Comparison of ENCODE assay signal across 13 cellular contexts in the genomic region with DNA sequence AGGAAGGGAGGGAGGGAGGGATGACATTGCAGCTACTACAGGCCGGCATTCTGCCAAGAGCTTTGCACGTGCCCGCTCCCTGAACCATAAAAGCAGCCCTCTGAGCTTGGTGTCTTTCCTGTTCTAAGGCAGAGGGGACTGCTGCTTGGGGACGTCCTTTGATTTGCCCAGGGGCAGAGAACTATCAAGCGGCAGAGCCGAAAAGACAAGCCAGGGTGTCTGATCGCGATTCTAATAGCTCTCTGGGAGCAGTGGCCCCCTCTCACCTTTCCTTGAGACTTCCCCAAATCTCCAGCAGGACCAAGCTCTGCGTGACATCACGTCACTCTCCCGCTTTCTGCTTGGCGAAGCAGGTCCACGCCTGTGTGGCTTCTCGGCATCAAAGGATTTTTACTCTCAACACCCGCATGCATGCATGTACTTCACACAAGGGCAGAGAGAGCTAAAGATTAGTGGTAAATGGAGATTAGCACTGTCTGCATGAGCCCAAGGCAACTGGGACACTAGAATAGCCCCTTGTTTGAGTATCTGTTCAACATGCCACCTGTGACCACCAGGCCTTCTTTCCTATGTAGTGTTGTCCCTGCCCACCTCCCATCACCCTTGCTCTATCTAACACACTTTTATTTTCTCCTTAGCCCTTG.
DNase-seq lines count a peak whose midpoint lies in the region; ATAC-seq and TF ChIP-seq lines count a peak whose summit lies in the region.
"Had no signal": no experiment of that assay in that cellular context is flagged by ENCODE, and none has a peak within 500 bp of the region (broad histone marks: within the 10 kb centered on the region; RNA-seq: fewer than 3 reads in every experiment).

No MANE protein-coding gene starts in this region.

- no peak overlapping the region for H2AK5ac ChIP-seq in mesenchymal stem cell (ENCODE audit: low read length, severe bottlenecking)

- H3K9me3 ChIP-seq in WERI-Rb-1 (ENCODE audit: severe bottlenecking): no peaks in the 10 kb centered on the region
- no peaks in the 10 kb centered on the region for H3K9me3 ChIP-seq in mesenchymal stem cell (ENCODE audit: control insufficient read depth, low read length)
- H3K9me3 ChIP-seq: upper lobe of left lung had no signal

- no peak overlapping the region for H2BK12ac ChIP-seq in mesenchymal stem cell (ENCODE audit: low read length in 2 of 2)

- ATAC-seq in Right ventricle myocardium superior (ENCODE audit: poor library complexity) (peak; percentile 78), GM18517 (IDR thresholded peaks at IDR 0.05; ENCODE audit: unreplicated experiment) (no peak)
- ATAC-seq: naive thymus-derived CD8-positive, alpha-beta T cell had no signal

- no peak overlapping the region for H2BK120ac ChIP-seq in mesenchymal stem cell (ENCODE audit: low read depth, low read length)

- H3K79me1 ChIP-seq in mesenchymal stem cell (replicated peaks; ENCODE audit: low read length, poor library complexity, severe bottlenecking): no peaks in the 10 kb centered on the region

- no peak overlapping the region for H2BK5ac ChIP-seq in mesenchymal stem cell (ENCODE audit: low read depth, low read length, poor library complexity, severe bottlenecking)

- no peak for TF ChIP-seq CTCF in WERI-Rb-1 (IDR thresholded peaks at IDR 0.05; ENCODE audit: low read depth, low read length)

- peak; percentile 77 for DNase-seq in Right ventricle myocardium superior
- DNase-seq in cardiac septum (ENCODE audit: low spot score): no peak
- peak; percentile 54 for DNase-seq in WERI-Rb-1
- DNase-seq in mesenchymal stem cell: no peak
- DNase-seq in GM03348 (ENCODE audit: low spot score): no peak
- DNase-seq in Kasumi-1 (lab: John Stamatoyannopoulos, UW): no peak
- no peak for DNase-seq in SW 1271 (lab: John Stamatoyannopoulos, UW)
- DNase-seq: activated T-cell treated with anti-CD3 and anti-CD28 coated beads, Interleukin-2, amount 50 U/mL, for 1 hour; naive thymus-derived CD8-positive, alpha-beta T cell; NCI-H1930; stimulated activated CD4-positive, alpha-beta T cell treated with anti-CD3 and anti-CD28 coated beads, Interleukin-2, amount 100 ng/mL, for 48 hours had no signal

- no peaks in the 10 kb centered on the region for H3K4me1 ChIP-seq in mesenchymal stem cell (ENCODE audit: control insufficient read depth, insufficient read depth, low read depth, low read length)

- H3K18ac ChIP-seq in mesenchymal stem cell (ENCODE audit: low read depth in 1 of 2, low read length in 2 of 2): no peak overlapping the region

- H3K27ac ChIP-seq in WERI-Rb-1 (peak overlapping the region; percentile 0; the same call in 1 of the 2 replicates), mesenchymal stem cell (ENCODE audit: low read length, poor library complexity, severe bottlenecking) (no peak overlapping the region)

- H3K27me3 ChIP-seq in WERI-Rb-1 (ENCODE audit: insufficient read depth, low read depth, severe bottlenecking) (no peaks in the 10 kb centered on the region), mesenchymal stem cell (ENCODE audit: control insufficient read depth in 1 of 2, insufficient read depth in 1 of 2, low read length in 2 of 2) (peaks cover 0 to 23% of the 10 kb centered on the region in 2 experiments)
- H3K27me3 ChIP-seq: upper lobe of left lung had no signal

- intact Hi-C loops in Right ventricle myocardium superior (cut with DNase I) (no loop called here), cardiac septum (cut with DNase I) (no loop called here)

- no peak overlapping the region for H3K4me2 ChIP-seq in mesenchymal stem cell (ENCODE audit: low read length, poor library complexity, severe bottlenecking)

- H3K36me3 ChIP-seq in WERI-Rb-1: no peaks in the 10 kb centered on the region
- no peaks in the 10 kb centered on the region for H3K36me3 ChIP-seq in mesenchymal stem cell (ENCODE audit: control insufficient read depth in 1 of 2, insufficient read depth in 2 of 2, low read depth in 1 of 2, low read length in 2 of 2)
- H3K36me3 ChIP-seq: upper lobe of left lung had no signal

- H3K4ac ChIP-seq in mesenchymal stem cell (ENCODE audit: low read depth in 1 of 2, low read length in 2 of 2): no peak overlapping the region

- peak overlapping the region; percentile 85 for H3K9ac ChIP-seq in mesenchymal stem cell (ENCODE audit: low read length)

- no peak overlapping the region for H4K8ac ChIP-seq in mesenchymal stem cell (ENCODE audit: low read length)

- no peak overlapping the region for H2AFZ ChIP-seq in mesenchymal stem cell (ENCODE audit: low read depth, low read length)

- 66% methylated on average over 9 of the region's 15 CpGs for WGBS in mesenchymal stem cell

- no peak overlapping the region for H2BK15ac ChIP-seq in mesenchymal stem cell (ENCODE audit: low read depth, poor library complexity, severe bottlenecking)

- H3K23ac ChIP-seq in mesenchymal stem cell (ENCODE audit: low read length in 2 of 2): no peak overlapping the region

- H3K4me3 ChIP-seq in WERI-Rb-1 (ENCODE audit: low read depth, low read length): peak overlapping the region; percentile 16
- H3K4me3 ChIP-seq in mesenchymal stem cell (ENCODE audit: insufficient read depth in 1 of 2, low read depth in 1 of 2, low read length in 2 of 2): no peak overlapping the region

- no peak overlapping the region for H4K91ac ChIP-seq in mesenchymal stem cell (ENCODE audit: low read length)

- no peak overlapping the region for H3K14ac ChIP-seq in mesenchymal stem cell (ENCODE audit: low read length in 2 of 2)

Comparison
In these comparisons a context has a peak if more than half of its experiments do, and no peak if none do; other contexts are left out.
1. DNase-seq: peak in Right ventricle myocardium superior (single experiment) and WERI-Rb-1 (single experiment); none in cardiac septum (single experiment), mesenchymal stem cell (single experiment), GM03348 (single experiment), Kasumi-1 (0 of 2) and SW 1271 (0 of 2).